ENCODE assay signal across 28 cellular contexts in the genomic region with DNA sequence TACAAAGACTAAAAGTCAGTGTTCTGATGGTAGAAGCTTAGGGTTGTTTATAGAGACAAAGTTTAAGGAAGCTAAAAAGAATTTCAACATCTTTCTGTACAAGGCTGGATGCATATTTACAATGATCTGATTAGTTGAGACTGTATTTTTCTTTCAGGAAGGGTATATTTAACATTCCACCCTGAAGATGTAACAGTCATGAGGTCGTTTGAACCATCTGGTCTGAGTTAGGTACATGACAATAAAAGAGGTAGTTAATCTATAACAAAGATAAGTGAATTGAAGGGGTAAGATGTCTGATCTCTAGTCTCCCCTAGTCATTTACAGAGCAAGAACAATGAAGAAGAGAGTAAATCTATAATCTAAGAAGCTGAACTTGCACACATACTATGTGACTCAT.
"Had no signal": no experiment of that assay in that cellular context is flagged by ENCODE, and none has a peak within 500 bp of the region (broad histone marks: within the 10 kb centered on the region; RNA-seq: fewer than 3 reads in every experiment).

No MANE protein-coding gene starts in this region.

- H3K4me3 Mint-ChIP-seq: activated B cell treated with CpG ODN at 0.5 μM for 24 hours; activated naive CD8-positive, alpha-beta T cell; activated T-cell treated with anti-CD3 and anti-CD28 coated beads, Interleukin-2, amount 50 U/mL, for 4 hours; central memory CD8-positive, alpha-beta T cell; effector memory CD8-positive, alpha-beta T cell; memory B cell; stimulated activated memory B cell treated with anti-CD40 and anti-IgM and Interleukin-4, amounts not matched to agents 10 μg/mL and 1 μg/mL and 100 μg/mL, for 72 hours had no signal

- H3K4me1 ChIP-seq: breast epithelium, esophagus muscularis mucosa, parathyroid adenoma, right lobe of liver, stomach, suprapubic skin, tibial nerve had no signal

- DNase-seq: activated B cell treated with CpG ODN at 0.5 μM for 24 hours; activated CD4-positive, alpha-beta T cell treated with anti-CD3 and anti-CD28 coated beads for 4 hours; activated CD4-positive, alpha-beta T cell treated with anti-CD3 and anti-CD28 coated beads, Interleukin-2, amount 50 U/mL, for 48 hours; activated CD8-positive, alpha-beta memory T cell treated with anti-CD3 and anti-CD28 coated beads, Interleukin-2, amount 50 U/mL, for 48 hours; activated naive CD4-positive, alpha-beta T cell; activated T-cell treated with anti-CD3 and anti-CD28 coated beads, Interleukin-2, amount 50 U/mL, for 4 hours; amniotic stem cell; dorsolateral prefrontal cortex; effector memory CD8-positive, alpha-beta T cell; hypothalamus; left colon; mucosa of descending colon; nucleus accumbens; right lobe of liver; stimulated activated CD4-positive, alpha-beta T cell treated with anti-CD3 and anti-CD28 coated beads, Interleukin-2, amount 100 ng/mL, for 24 hours; stomach; T1000 had no signal

- ATAC-seq: activated T-cell treated with anti-CD3 and anti-CD28 coated beads, Interleukin-2, amount 50 U/mL, for 4 hours; effector memory CD8-positive, alpha-beta T cell; left colon; mucosa of descending colon; right lobe of liver; stimulated activated memory B cell treated with anti-CD40 and anti-IgM and Interleukin-4, amounts not matched to agents 10 μg/mL and 1 μg/mL and 100 μg/mL, for 72 hours had no signal

- H3K79me2 ChIP-seq: parathyroid adenoma had no signal

- H3K27me3 ChIP-seq: breast epithelium, dorsolateral prefrontal cortex, esophagus muscularis mucosa, right lobe of liver, stomach, suprapubic skin, tibial nerve had no signal

- H3K9ac ChIP-seq: parathyroid adenoma had no signal

- H2AFZ ChIP-seq: parathyroid adenoma had no signal

- H3K27me3 Mint-ChIP-seq: activated B cell treated with CpG ODN at 0.5 μM for 24 hours; activated naive CD8-positive, alpha-beta T cell; central memory CD8-positive, alpha-beta T cell; effector memory CD8-positive, alpha-beta T cell; memory B cell; stimulated activated memory B cell treated with anti-CD40 and anti-IgM and Interleukin-4, amounts not matched to agents 10 μg/mL and 1 μg/mL and 100 μg/mL, for 72 hours had no signal

- H3K27ac ChIP-seq: breast epithelium, dorsolateral prefrontal cortex, esophagus muscularis mucosa, parathyroid adenoma, right lobe of liver, skin epidermis, stomach, suprapubic skin, tibial nerve had no signal

- H3K36me3 ChIP-seq: breast epithelium, esophagus muscularis mucosa, right lobe of liver, stomach, suprapubic skin, tibial nerve had no signal

- H3K27ac Mint-ChIP-seq: activated B cell treated with CpG ODN at 0.5 μM for 24 hours; activated naive CD8-positive, alpha-beta T cell; activated T-helper 2 cell treated with anti-CD3 and anti-CD28 coated beads, Interferon-gamma antibody, Interleukin-2, Interleukin-4, amounts not matched to agents 10 μg/mL and 5 μg/mL and 100 μg/mL, durations not matched to agents 14 hours and 24 hours and 36 hours; effector memory CD8-positive, alpha-beta T cell; memory B cell; stimulated activated memory B cell treated with anti-CD40 and anti-IgM and Interleukin-4, amounts not matched to agents 10 μg/mL and 1 μg/mL and 100 μg/mL, for 72 hours had no signal

- H3K4me3 ChIP-seq: breast epithelium, dorsolateral prefrontal cortex, esophagus muscularis mucosa, mucosa of descending colon, right lobe of liver, skin epidermis, stomach, suprapubic skin, tibial nerve had no signal

- H3K4me1 Mint-ChIP-seq: activated B cell treated with CpG ODN at 0.5 μM for 24 hours; central memory CD8-positive, alpha-beta T cell; memory B cell; stimulated activated memory B cell treated with anti-CD40 and anti-IgM and Interleukin-4, amounts not matched to agents 10 μg/mL and 1 μg/mL and 100 μg/mL, for 72 hours had no signal

- H3K36me3 Mint-ChIP-seq: activated naive CD8-positive, alpha-beta T cell; memory B cell; stimulated activated memory B cell treated with anti-CD40 and anti-IgM and Interleukin-4, amounts not matched to agents 10 μg/mL and 1 μg/mL and 100 μg/mL, for 72 hours had no signal

- H3K9me3 Mint-ChIP-seq: stimulated activated memory B cell treated with anti-CD40 and anti-IgM and Interleukin-4, amounts not matched to agents 10 μg/mL and 1 μg/mL and 100 μg/mL, for 72 hours had no signal

- H3K9me3 ChIP-seq: right lobe of liver, stomach, tibial nerve had no signal
